19 cellular contexts compared by ENCODE assay signal in genomic region chr4:136183513-136183912, GRCh38.
"Had no signal": no experiment of that assay in that cellular context is flagged by ENCODE, and none has a peak within 500 bp of the region (broad histone marks: within the 10 kb centered on the region; RNA-seq: fewer than 3 reads in every experiment).

No MANE protein-coding gene starts in this region.

- H3K4me1 Mint-ChIP-seq: activated CD4-positive, alpha-beta T cell treated with anti-CD3 and anti-CD28 coated beads for 36 hours; activated CD8-positive, alpha-beta memory T cell treated with anti-CD3 and anti-CD28 coated beads, Interleukin-2, amount 10 ng/mL, durations not matched to agents 7 days and 5 days; activated naive CD4-positive, alpha-beta T cell treated with anti-CD3 and anti-CD28 coated beads, Interleukin-2, amount 10 ng/mL, durations not matched to agents 7 days and 5 days had no signal

- H3K4me1 ChIP-seq: transverse colon, vagina had no signal

- H3K4me3 Mint-ChIP-seq: activated CD4-positive, alpha-beta memory T cell treated with anti-CD3 and anti-CD28 coated beads for 36 hours; activated CD4-positive, alpha-beta T cell treated with anti-CD3 and anti-CD28 coated beads for 36 hours; activated CD8-positive, alpha-beta memory T cell treated with anti-CD3 and anti-CD28 coated beads, Interleukin-2, amount 10 ng/mL, durations not matched to agents 7 days and 5 days; activated naive CD4-positive, alpha-beta T cell treated with anti-CD3 and anti-CD28 coated beads, Interleukin-2, amount 10 ng/mL, durations not matched to agents 7 days and 5 days; natural killer cell treated with Interleukin-12 subunit alpha and Interleukin-12 subunit beta and Interleukin-15 and Interleukin-18, amount 100 ng/mL, for 72 hours had no signal

- H3K27ac Mint-ChIP-seq: activated CD4-positive, alpha-beta memory T cell treated with anti-CD3 and anti-CD28 coated beads for 36 hours; activated CD4-positive, alpha-beta T cell treated with anti-CD3 and anti-CD28 coated beads for 36 hours; activated CD8-positive, alpha-beta memory T cell treated with anti-CD3 and anti-CD28 coated beads, Interleukin-2, amount 10 ng/mL, durations not matched to agents 7 days and 5 days; activated naive CD4-positive, alpha-beta T cell treated with anti-CD3 and anti-CD28 coated beads, Interleukin-2, amount 10 ng/mL, durations not matched to agents 7 days and 5 days; activated T-helper 2 cell treated with anti-CD3 and anti-CD28 coated beads, Interferon-gamma antibody, Interleukin-2, Interleukin-4, amounts not matched to agents 10 μg/mL and 5 μg/mL and 100 μg/mL, durations not matched to agents 14 hours and 24 hours and 36 hours; natural killer cell treated with Interleukin-12 subunit alpha and Interleukin-12 subunit beta and Interleukin-15 and Interleukin-18, amount 100 ng/mL, for 72 hours had no signal

- H3K27me3 Mint-ChIP-seq: activated CD4-positive, alpha-beta memory T cell treated with anti-CD3 and anti-CD28 coated beads for 36 hours; activated CD4-positive, alpha-beta T cell treated with anti-CD3 and anti-CD28 coated beads for 36 hours; activated CD8-positive, alpha-beta memory T cell treated with anti-CD3 and anti-CD28 coated beads, Interleukin-2, amount 10 ng/mL, durations not matched to agents 7 days and 5 days; activated naive CD4-positive, alpha-beta T cell treated with anti-CD3 and anti-CD28 coated beads, Interleukin-2, amount 10 ng/mL, durations not matched to agents 7 days and 5 days; natural killer cell treated with Interleukin-12 subunit alpha and Interleukin-12 subunit beta and Interleukin-15 and Interleukin-18, amount 100 ng/mL, for 72 hours had no signal

- H3K27me3 ChIP-seq: cardiac muscle cell, dorsolateral prefrontal cortex, transverse colon, vagina had no signal

- H3K4me3 ChIP-seq: cardiac muscle cell, dorsolateral prefrontal cortex, smooth muscle cell, transverse colon, vagina had no signal

- H3K27ac ChIP-seq: cardiac muscle cell, dorsolateral prefrontal cortex, transverse colon, vagina, WERI-Rb-1 had no signal

- H3K36me3 ChIP-seq: cardiac muscle cell, transverse colon, vagina, WERI-Rb-1 had no signal

- H3K9me3 ChIP-seq: transverse colon, vagina had no signal

- H3K4me2 ChIP-seq: smooth muscle cell had no signal

- ATAC-seq: activated CD4-positive, alpha-beta T cell treated with anti-CD3 and anti-CD28 coated beads for 36 hours; activated CD8-positive, alpha-beta memory T cell treated with anti-CD3 and anti-CD28 coated beads, Interleukin-2, amount 10 ng/mL, durations not matched to agents 7 days and 5 days; left ventricle myocardium superior; natural killer cell treated with Interleukin-12 subunit alpha and Interleukin-12 subunit beta and Interleukin-15 and Interleukin-18, amount 100 ng/mL, for 72 hours had no signal

- DNase-seq: activated CD4-positive, alpha-beta memory T cell treated with anti-CD3 and anti-CD28 coated beads for 36 hours; activated CD4-positive, alpha-beta T cell treated with anti-CD3 and anti-CD28 coated beads for 36 hours; activated CD8-positive, alpha-beta memory T cell treated with anti-CD3 and anti-CD28 coated beads, Interleukin-2, amount 10 ng/mL, durations not matched to agents 7 days and 5 days; activated naive CD4-positive, alpha-beta T cell treated with anti-CD3 and anti-CD28 coated beads, Interleukin-2, amount 10 ng/mL, durations not matched to agents 7 days and 5 days; activated T-cell treated with anti-CD3 and anti-CD28 coated beads, Interleukin-2, amount 50 U/mL, for 1 hour; dorsolateral prefrontal cortex; kidney glomerular epithelial cell; left ventricle myocardium superior; nucleus accumbens; stimulated activated CD4-positive, alpha-beta T cell treated with anti-CD3 and anti-CD28 coated beads, Interleukin-4, amount 100 ng/mL, for 4 hours; stimulated activated CD8-positive, alpha-beta memory T cell treated with anti-CD3 and anti-CD28 coated beads, Interleukin-4, amount 100 ng/mL, for 48 hours; stimulated activated naive CD4-positive, alpha-beta T cell treated with Interleukin-2 at 50 U/mL for 16 hours; transverse colon; WERI-Rb-1 had no signal
